15 cellular contexts compared by ENCODE assay signal in the genomic region with DNA sequence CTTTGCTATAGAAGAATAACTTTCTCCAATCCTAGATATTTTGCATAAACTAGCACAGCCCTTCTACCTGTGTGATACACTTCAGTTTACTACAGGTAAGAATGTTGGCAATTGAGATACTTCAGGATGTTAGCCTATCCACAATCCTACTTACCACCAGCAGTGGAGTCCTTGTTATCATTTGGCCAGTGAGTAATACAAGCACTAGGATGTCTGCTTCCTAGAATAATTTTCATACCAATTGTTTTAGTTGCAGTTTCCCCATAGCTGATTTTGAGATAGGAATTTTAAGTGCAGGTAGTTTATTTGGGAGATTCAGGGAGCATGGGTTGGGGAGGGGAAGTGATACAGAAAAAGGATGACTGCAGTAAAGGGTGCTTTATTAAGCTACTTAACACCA.
A peak's percentile ranks its signal among the peaks of the same experiment; 100 is the strongest.
DNase-seq lines count a peak whose midpoint lies in the region; ATAC-seq and TF ChIP-seq lines count a peak whose summit lies in the region.
"Had no signal": no experiment of that assay in that cellular context is flagged by ENCODE, and none has a peak within 500 bp of the region (broad histone marks: within the 10 kb centered on the region; RNA-seq: fewer than 3 reads in every experiment).

No MANE protein-coding gene starts in this region.

- no peak for ATAC-seq in HG02840 (IDR thresholded peaks at IDR 0.05; ENCODE audit: low FRiP score, unreplicated experiment)

- DNase-seq in NCI-H226 (peak; percentile 55), RWPE1 (ENCODE audit: low spot score) (peak; percentile 4), epithelial cell of prostate (ENCODE audit: low read depth, low spot score) (no peak), trophoblast cell (peak; percentile 10 to 79), GM10266 (ENCODE audit: extremely low spot score) (no peak), NCI-H2029 (lab: John Stamatoyannopoulos, UW) (no peak), H7 (no peak)
- DNase-seq: ACHN; Caco-2; CD4-positive, alpha-beta T cell; GOT3; H9 had no signal

- no peak overlapping the region for H3K9ac ChIP-seq in trophoblast cell (ENCODE audit: low read length)

- no peak overlapping the region for H3K4me2 ChIP-seq in trophoblast cell (ENCODE audit: low read length)

- POLR2A ChIA-PET in RWPE1 (lab: Yijun Ruan, JAX; ENCODE audit: low non-redundant PET), result no interaction called here

- no peak overlapping the region for H2BK120ac ChIP-seq in trophoblast cell (ENCODE audit: insufficient read depth, low read length, poor library complexity)

- no peak overlapping the region for H4K8ac ChIP-seq in trophoblast cell (ENCODE audit: low read depth, low read length)

- no peak overlapping the region for H4K12ac ChIP-seq in trophoblast cell (ENCODE audit: low read depth, low read length)

- no peak overlapping the region for H3K4me3 ChIP-seq in trophoblast cell (ENCODE audit: low read depth, low read length)
- no peak overlapping the region for H3K4me3 ChIP-seq in H7 (ENCODE audit: insufficient read depth, low read depth, low read length)

- H2BK12ac ChIP-seq in trophoblast cell (ENCODE audit: low read length), result no peak overlapping the region

- H3K18ac ChIP-seq in trophoblast cell (ENCODE audit: low read length), result no peak overlapping the region

- no peak overlapping the region for H3K14ac ChIP-seq in trophoblast cell (ENCODE audit: low read length)

- H2BK5ac ChIP-seq in trophoblast cell (ENCODE audit: low read depth, low read length, poor library complexity), result no peak overlapping the region

- no peak overlapping the region for H3K27ac ChIP-seq in RWPE1
- H3K27ac ChIP-seq in epithelial cell of prostate, result peak overlapping the region; percentile 100
- no peak overlapping the region for H3K27ac ChIP-seq in trophoblast cell (ENCODE audit: low read depth, low read length)
- H3K27ac ChIP-seq: C4-2B, HL-60 had no signal

- peaks cover 2% of the 10 kb centered on the region for H3K79me1 ChIP-seq in trophoblast cell (ENCODE audit: low read length)

- CTCF ChIA-PET in RWPE1 (lab: Yijun Ruan, JAX), result no interaction called here

- H3K27me3 ChIP-seq in trophoblast cell (ENCODE audit: insufficient read depth, low read length) (no peaks in the 10 kb centered on the region), H7 (ENCODE audit: control insufficient read depth, insufficient read depth, low read length) (no peaks in the 10 kb centered on the region)

- no peak overlapping the region for H4K91ac ChIP-seq in trophoblast cell (ENCODE audit: low read depth, low read length)

- H3K23ac ChIP-seq in trophoblast cell (ENCODE audit: low read length), result no peak overlapping the region

- no peak overlapping the region for H3K4ac ChIP-seq in trophoblast cell (ENCODE audit: low read depth, low read length)

- H3K79me2 ChIP-seq in trophoblast cell (ENCODE audit: control insufficient read depth, insufficient read depth, low read length, poor library complexity), result no peaks in the 10 kb centered on the region

- no peaks in the 10 kb centered on the region for H3K4me1 ChIP-seq in trophoblast cell (ENCODE audit: control insufficient read depth in 1 of 2, insufficient read depth in 2 of 2, low read length in 2 of 2)
- H3K4me1 ChIP-seq: Caco-2 had no signal

- H2AK5ac ChIP-seq in trophoblast cell (ENCODE audit: low read length), result no peak overlapping the region

- no peaks in the 10 kb centered on the region for H3K9me3 ChIP-seq in trophoblast cell (ENCODE audit: insufficient read depth, low read depth, low read length)
- H3K9me3 ChIP-seq: Caco-2 had no signal

- TF ChIP-seq CTCF in RWPE1 (conservative IDR thresholded peaks at IDR 0.05; ENCODE audit: low read depth), result no peak
- TF ChIP-seq CTCF in GM10266 (IDR thresholded peaks at IDR 0.05; ENCODE audit: control insufficient read depth, insufficient read depth, low read depth, missing control alignments), result no peak

- H3K36me3 ChIP-seq in trophoblast cell (ENCODE audit: control insufficient read depth in 1 of 2, insufficient read depth in 2 of 2, low read length in 2 of 2), result no peaks in the 10 kb centered on the region
- no peaks in the 10 kb centered on the region for H3K36me3 ChIP-seq in H7 (replicated peaks; ENCODE audit: control insufficient read depth, insufficient read depth, low read length)

- H2AFZ ChIP-seq in trophoblast cell (ENCODE audit: insufficient read depth, low read length, poor library complexity), result no peak overlapping the region

Comparison
In these comparisons a context has a peak if more than half of its experiments do, and no peak if none do; other contexts are left out.
1. DNase-seq: peak in NCI-H226 (single experiment), RWPE1 (single experiment) and trophoblast cell (2 of 2); none in epithelial cell of prostate (single experiment), GM10266 (single experiment), NCI-H2029 (single experiment) and H7 (single experiment).